ENCODE assay signal across 29 cellular contexts in genomic region chr6:126913658-126914057, GRCh38.
"Had no signal": no experiment of that assay in that cellular context is flagged by ENCODE, and none has a peak within 500 bp of the region (broad histone marks: within the 10 kb centered on the region; RNA-seq: fewer than 3 reads in every experiment).

No MANE protein-coding gene starts in this region.

- H3K27ac ChIP-seq: breast epithelium, epithelial cell of prostate, esophagus squamous epithelium, heart left ventricle, pancreas, psoas muscle, stomach, tibial nerve, VCaP had no signal

- H3K4me1 ChIP-seq: breast epithelium, esophagus squamous epithelium, heart left ventricle, pancreas, psoas muscle, stomach, tibial nerve had no signal

- H3K9me3 ChIP-seq: breast epithelium, esophagus squamous epithelium, heart left ventricle, pancreas, psoas muscle, stomach, tibial nerve had no signal

- H3K4me3 ChIP-seq: breast epithelium, esophagus squamous epithelium, heart left ventricle, pancreas, psoas muscle, stomach, tibial nerve had no signal

- ATAC-seq: heart left ventricle; left colon; naive thymus-derived CD8-positive, alpha-beta T cell; pancreas; psoas muscle; stimulated activated naive B cell treated with anti-CD40 and anti-IgM and Interleukin-4, amounts not matched to agents 10 μg/mL and 1 μg/mL and 100 μg/mL, for 72 hours had no signal

- DNase-seq: activated CD4-positive, alpha-beta T cell treated with anti-CD3 and anti-CD28 coated beads for 48 hours; activated CD4-positive, alpha-beta T cell treated with anti-CD3 and anti-CD28 coated beads, Interleukin-2, amount 50 U/mL, for 48 hours; activated CD8-positive, alpha-beta memory T cell treated with anti-CD3 and anti-CD28 coated beads, Interleukin-2, amount 50 U/mL, for 4 hours; activated gamma-delta T cell; activated naive CD4-positive, alpha-beta T cell treated with anti-CD3 and anti-CD28 coated beads, Interleukin-2, amount 50 U/mL, for 16 hours; activated T-cell treated with anti-CD3 and anti-CD28 coated beads, Interleukin-2, amount 50 U/mL, for 24 hours; amygdala; dermis blood vessel endothelial cell; effector CD4-positive, alpha-beta T cell; esophagus squamous epithelium; heart left ventricle; hypothalamus; immature natural killer cell; kidney; left colon; mammary epithelial cell; naive thymus-derived CD8-positive, alpha-beta T cell; nucleus accumbens; pancreas; psoas muscle; stimulated activated CD4-positive, alpha-beta T cell treated with anti-CD3 and anti-CD28 coated beads, Interleukin-15, amount 100 ng/mL, for 24 hours; stimulated activated CD4-positive, alpha-beta T cell treated with anti-CD3 and anti-CD28 coated beads, Interleukin-2, amount 100 ng/mL, for 24 hours; stimulated activated naive B cell treated with anti-CD40 and anti-IgM and Interleukin-4, amounts not matched to agents 10 μg/mL and 1 μg/mL and 100 μg/mL, for 72 hours; stomach; T-helper 9 cell had no signal

- H3K27me3 ChIP-seq: breast epithelium, esophagus squamous epithelium, heart left ventricle, pancreas, stomach, tibial nerve had no signal

- H3K36me3 ChIP-seq: breast epithelium, esophagus squamous epithelium, heart left ventricle, pancreas, stomach, tibial nerve had no signal
